ENCODE assay signal across 1 cellular context in genomic region chr2:90221300-90221651, GRCh38.
TF ChIP-seq lines count a peak whose summit lies in the region.

No MANE protein-coding gene starts in this region.

TF ChIP-seq in GM12878, 131 proteins besides CTCF, POLR2A, EP300 and RAD21 (continued from another document):
- TF ChIP-seq ATF2 (IDR thresholded peaks at IDR 0.05; ENCODE audit: low read length), result no peak
- TF ChIP-seq SIN3A (IDR thresholded peaks at IDR 0.05; ENCODE audit: low read depth, low read length), result no peak
- TF ChIP-seq GATAD2B (conservative IDR thresholded peaks at IDR 0.05; ENCODE audit: low read depth), result no peak
- no peak for TF ChIP-seq MYC (IDR thresholded peaks at IDR 0.05; ENCODE audit: insufficient read depth, insufficient read length, insufficient replicate concordance, low read length, severe bottlenecking)
- no peak for TF ChIP-seq ESRRA (IDR thresholded peaks at IDR 0.05; ENCODE audit: low read length)
- TF ChIP-seq ATF3 (IDR thresholded peaks at IDR 0.05; ENCODE audit: borderline replicate concordance, extremely low read depth, low read depth, low read length), result no peak
- TF ChIP-seq SREBF1 (IDR thresholded peaks at IDR 0.05; ENCODE audit: low read length), result no peak
- no peak for TF ChIP-seq ZZZ3 (IDR thresholded peaks at IDR 0.05; ENCODE audit: control insufficient read depth, insufficient read length, low read depth)
- TF ChIP-seq SUPT20H (IDR thresholded peaks at IDR 0.05; ENCODE audit: borderline replicate concordance, control insufficient read depth, low read depth, low read length), result no peak
- no peak for TF ChIP-seq USF1 (IDR thresholded peaks at IDR 0.05; ENCODE audit: borderline replicate concordance, extremely low read length, insufficient read depth, low read depth, low read length)
